In genomic region chr20:536426-537012, GRCh38 we compare ENCODE assay signal across 13 cellular contexts. TPM values are rescaled to one million over a fixed set of nuclear protein-coding genes. Genes with fewer than 3 reads are reported as not detected.
DNase-seq lines count a peak whose midpoint lies in the region; ATAC-seq and TF ChIP-seq lines count a peak whose summit lies in the region.
"Had no signal": no experiment of that assay in that cellular context is flagged by ENCODE, and none has a peak within 500 bp of the region (broad histone marks: within the 10 kb centered on the region; RNA-seq: fewer than 3 reads in every experiment).

No MANE protein-coding gene starts in this region.

- H3K79me2 ChIP-seq in mammary epithelial cell (ENCODE audit: insufficient read depth, low read length) (peaks cover 100% of the 10 kb centered on the region), hepatocyte (peaks cover 100% of the 10 kb centered on the region)

- H3K9me3 Mint-ChIP-seq in MCF 10A (ENCODE audit: unreplicated experiment): no peaks in the 10 kb centered on the region
- H3K9me3 Mint-ChIP-seq in CD4-positive, alpha-beta memory T cell: peaks cover 0 to 3% (median 0%) of the 10 kb centered on the region in 8 donors
- peaks cover 0 to 7% (median 0%) of the 10 kb centered on the region in 3 donors for H3K9me3 Mint-ChIP-seq in T-cell

- 84% methylated on average over 7 of the region's 7 CpGs for WGBS in mammary epithelial cell (ENCODE audit: low coverage, missing lambda C conversion rate)
- WGBS in hepatocyte (ENCODE audit: low lambda C conversion rate, missing lambda C conversion rate): 59% methylated on average over 7 of the region's 7 CpGs
- 57% methylated on average over 7 of the region's 7 CpGs for WGBS in urinary bladder

- DNase-seq in MCF 10A (ENCODE audit: unreplicated experiment): no peak
- no peak for DNase-seq in mammary epithelial cell
- DNase-seq in hepatocyte (ENCODE audit: low spot score): no peak
- DNase-seq in LoVo (ENCODE audit: low spot score): no peak
- no peak for DNase-seq in CD4-positive, alpha-beta memory T cell
- DNase-seq in T-cell: no peak
- DNase-seq: activated CD4-positive, CD25-positive, alpha-beta regulatory T cell; activated naive CD4-positive, alpha-beta T cell treated with anti-CD3 and anti-CD28 coated beads, Interleukin-2, amount 50 U/mL, for 16 hours; NCI-H187; NCI-H526 treated with DMSO at 0.1 percent for 48 hours; SW 1271 had no signal

- H2AFZ ChIP-seq in mammary epithelial cell (ENCODE audit: low read depth, low read length) (no peak overlapping the region), hepatocyte (no peak overlapping the region)

- POLR2A ChIA-PET in MCF 10A (lab: Yijun Ruan, JAX) (interaction anchor here (1.0 to 1.9 kb wide), 4 partner anchors 15 to 176 kb away, joined by 3 to 5 read pairs (median 3); no protein-coding TSS in a partner anchor), T-cell (lab: Charles Lee) (no interaction called here)
- POLR2A ChIA-PET in CD4-positive, alpha-beta memory T cell (lab: Charles Lee; ENCODE audit: partially characterized antibody): no interaction called here

- CTCF ChIA-PET in MCF 10A (lab: Yijun Ruan, JAX) (interaction anchor here (0.6 to 3.0 kb wide), 7 partner anchors 109 to 571 kb away, joined by 3 to 11 read pairs (median 3); no protein-coding TSS in a partner anchor), mammary epithelial cell (lab: Charles Lee; ENCODE audit: low non-redundant PET) (no interaction called here), T-cell (lab: Charles Lee) (no interaction called here)
- CTCF ChIA-PET in CD4-positive, alpha-beta memory T cell (lab: Charles Lee; ENCODE audit: partially characterized antibody): interaction anchor here (0.8 kb wide), 1 partner anchor 12 kb away, joined by 6 read pairs; no protein-coding TSS in a partner anchor

- H3K9ac ChIP-seq in mammary epithelial cell (ENCODE audit: insufficient read depth, low read length): no peak overlapping the region

- BruUV-seq in MCF 10A (replicated peaks; lab: Mats Ljungman, UMichigan): no TSS peak
- BruUV-seq in mammary epithelial cell (replicated peaks; lab: Mats Ljungman, UMichigan): no TSS peak

- dilution Hi-C loops in mammary epithelial cell (cut with HindIII; ENCODE audit: low sequenced_read_pairs): no loop called here

- ATAC-seq in T-cell (replicated peaks in 1 of 4): no peak

- H3K4me3 ChIP-seq in mammary epithelial cell (replicated peaks in 1 of 3; ENCODE audit: insufficient read depth in 1 of 3, low read depth in 2 of 3, low read length in 3 of 3): no peak overlapping the region
- no peak overlapping the region for H3K4me3 ChIP-seq in hepatocyte
- no peak overlapping the region for H3K4me3 ChIP-seq in urinary bladder (ENCODE audit: low read depth, low read length)
- H3K4me3 ChIP-seq in CD4-positive, alpha-beta memory T cell (ENCODE audit: low read length in 2 of 2): no peak overlapping the region

- H3K9me3 ChIP-seq in mammary epithelial cell (replicated peaks; ENCODE audit: insufficient read depth, low read length) (peaks cover 7% of the 10 kb centered on the region), hepatocyte (ENCODE audit: low read depth) (no peaks in the 10 kb centered on the region)
- H3K9me3 ChIP-seq in CD4-positive, alpha-beta memory T cell (ENCODE audit: control insufficient read depth in 1 of 2, low read length in 2 of 2): no peaks in the 10 kb centered on the region

- no peaks in the 10 kb centered on the region for H3K36me3 ChIP-seq in mammary epithelial cell (ENCODE audit: insufficient read depth, low read length)
- H3K36me3 ChIP-seq in hepatocyte (replicated peaks; ENCODE audit: insufficient read depth, low read depth): no peaks in the 10 kb centered on the region
- H3K36me3 ChIP-seq in urinary bladder (ENCODE audit: insufficient read depth): no peaks in the 10 kb centered on the region
- no peaks in the 10 kb centered on the region for H3K36me3 ChIP-seq in CD4-positive, alpha-beta memory T cell (ENCODE audit: insufficient read depth, low read length)

- no peaks in the 10 kb centered on the region for H3K9me2 ChIP-seq in hepatocyte (replicated peaks; ENCODE audit: insufficient read depth)

- in situ Hi-C loops in mammary epithelial cell (cut with MboI; ENCODE audit: low sequenced_read_pairs in 2 of 2): no loop called here

- H3K27me3 ChIP-seq in mammary epithelial cell (ENCODE audit: insufficient read depth, low read length) (no peaks in the 10 kb centered on the region), hepatocyte (no peaks in the 10 kb centered on the region)
- no peaks in the 10 kb centered on the region for H3K27me3 ChIP-seq in CD4-positive, alpha-beta memory T cell (ENCODE audit: insufficient read depth, low read length)

- peaks cover 39% of the 10 kb centered on the region for H3K4me1 Mint-ChIP-seq in MCF 10A (ENCODE audit: insufficient read depth, unreplicated experiment)
- peaks cover 51 to 92% (median 76%) of the 10 kb centered on the region in 4 donors for H3K4me1 Mint-ChIP-seq in CD4-positive, alpha-beta memory T cell
- peaks cover 88 to 92% (median 91%) of the 10 kb centered on the region in 3 donors for H3K4me1 Mint-ChIP-seq in T-cell

- peaks cover 22% of the 10 kb centered on the region for H3K4me1 ChIP-seq in mammary epithelial cell (ENCODE audit: insufficient read depth, low read length)
- peaks cover 32% of the 10 kb centered on the region for H3K4me1 ChIP-seq in hepatocyte (ENCODE audit: insufficient read depth)
- peaks cover 2% of the 10 kb centered on the region for H3K4me1 ChIP-seq in urinary bladder (ENCODE audit: insufficient read depth)
- peaks cover 63% of the 10 kb centered on the region for H3K4me1 ChIP-seq in CD4-positive, alpha-beta memory T cell (ENCODE audit: insufficient read depth, low read length)

- H3K36me3 Mint-ChIP-seq in MCF 10A (ENCODE audit: insufficient read depth, unreplicated experiment): peaks cover 26% of the 10 kb centered on the region
- peaks cover 15 to 21% of the 10 kb centered on the region in 2 donors for H3K36me3 Mint-ChIP-seq in CD4-positive, alpha-beta memory T cell
- H3K36me3 Mint-ChIP-seq in T-cell: peaks cover 30% of the 10 kb centered on the region

- H3K4me3 Mint-ChIP-seq in MCF 10A (ENCODE audit: unreplicated experiment) (peak overlapping the region; percentile 7), T-cell (peak overlapping the region in 1 of 3 donors; percentile 9)
- H3K4me3 Mint-ChIP-seq in CD4-positive, alpha-beta memory T cell: peak overlapping the region in 3 of 8 donors; percentile 2 to 17 (median 15)

- peaks cover 5% of the 10 kb centered on the region for H4K20me1 ChIP-seq in mammary epithelial cell (ENCODE audit: insufficient read depth, low read length)
- peaks cover 99% of the 10 kb centered on the region for H4K20me1 ChIP-seq in hepatocyte (ENCODE audit: insufficient read depth, poor library complexity, severe bottlenecking)

- intact Hi-C loops in MCF 10A (cut with micrococcal nuclease): no loop called here
- intact Hi-C loops in mammary epithelial cell (cut with micrococcal nuclease): no loop called here
- intact Hi-C loops in CD4-positive, alpha-beta memory T cell (cut with micrococcal nuclease): no loop called here

- H3K27ac Mint-ChIP-seq in MCF 10A (ENCODE audit: low read depth, unreplicated experiment) (no peak overlapping the region), T-cell (no peak overlapping the region)
- peak overlapping the region in 1 of 7 donors; percentile 10 for H3K27ac Mint-ChIP-seq in CD4-positive, alpha-beta memory T cell

- H3K27me3 Mint-ChIP-seq in MCF 10A (ENCODE audit: insufficient read depth, unreplicated experiment) (no peaks in the 10 kb centered on the region), T-cell (no peaks in the 10 kb centered on the region)
- H3K27me3 Mint-ChIP-seq in CD4-positive, alpha-beta memory T cell: no peaks in the 10 kb centered on the region

- TF ChIP-seq CTCF in MCF 10A (IDR thresholded peaks at IDR 0.05; ENCODE audit: unreplicated experiment) (no peak), mammary epithelial cell (conservative IDR thresholded peaks at IDR 0.05 in 1 of 2, IDR thresholded peaks at IDR 0.05 in 1 of 2; ENCODE audit: extremely low read depth in 1 of 2, insufficient read depth in 1 of 2, low read depth in 1 of 2, low read length in 2 of 2) (no peak), VCaP (conservative IDR thresholded peaks at IDR 0.05) (no peak), hepatocyte (IDR thresholded peaks at IDR 0.05; ENCODE audit: poor library complexity) (no peak)

- no peak overlapping the region for H3K4me2 ChIP-seq in mammary epithelial cell (ENCODE audit: insufficient read depth, low read depth, low read length)
- peak overlapping the region; percentile 65 for H3K4me2 ChIP-seq in hepatocyte

- no peak overlapping the region for H3K27ac ChIP-seq in mammary epithelial cell (ENCODE audit: insufficient read depth, low read depth, low read length)
- peak overlapping the region; percentile 47 for H3K27ac ChIP-seq in VCaP
- H3K27ac ChIP-seq in hepatocyte: peak overlapping the region; percentile 81
- peak overlapping the region; percentile 73 for H3K27ac ChIP-seq in urinary bladder (ENCODE audit: low read depth)
- no peak overlapping the region for H3K27ac ChIP-seq in CD4-positive, alpha-beta memory T cell (ENCODE audit: low read depth, low read length)

RNA-seq across cellular contexts. Expression of gene CSNK2A1, which starts 7.1 kb away (rescaled TPM):
- total RNA-seq in MCF 10A (2022) (271 and 297 TPM in 2 replicates), mammary epithelial cell (100 to 1,000 TPM; 153 to 183 TPM), hepatocyte (157 and 173 TPM in 2 replicates), urinary bladder (168 TPM), T-cell (10 to 100 TPM; 73.7 to 84.4 (median 77.4) TPM)
- polyA plus RNA-seq in mammary epithelial cell (94.6 TPM), hepatocyte (63.9 and 65.6 TPM in 2 replicates), urinary bladder (54.6 TPM)
- 154 TPM for polyA minus RNA-seq in mammary epithelial cell
- total RNA-seq in CD4-positive, alpha-beta memory T cell: 10 to 100 TPM; 81.6 to 87.8 TPM
- 10 to 100 TPM; 45.2 to 48.2 TPM for polyA plus RNA-seq in CD4-positive, alpha-beta memory T cell

Comparison
In these comparisons a context has a peak if more than half of its experiments do, and no peak if none do; other contexts are left out.
1. CTCF ChIA-PET loops: an anchor here in MCF 10A (0.6 to 3.0 kb wide) and CD4-positive, alpha-beta memory T cell (0.8 kb wide); none called in mammary epithelial cell and T-cell.
2. H3K27ac ChIP-seq: peak in VCaP (single experiment), hepatocyte (single experiment) and urinary bladder (single experiment); none in mammary epithelial cell (single experiment) and CD4-positive, alpha-beta memory T cell (single experiment).